In genomic region chr12:118189761-118190181, GRCh38 we compare ENCODE assay signal across 8 cellular contexts. TPM values are rescaled to one million over a fixed set of nuclear protein-coding genes. Genes with fewer than 3 reads are reported as not detected.
A peak's percentile ranks its signal among the peaks of the same experiment; 100 is the strongest.
DNase-seq lines count a peak whose midpoint lies in the region; ATAC-seq and TF ChIP-seq lines count a peak whose summit lies in the region.

No MANE protein-coding gene starts in this region.

- ATAC-seq in SK-N-SH treated with all-trans-retinoic acid at 6 μM for 48 hours, result peak; percentile 76
- ATAC-seq in heart left ventricle, result peak; percentile 65 to 76 (median 72)
- no peak for ATAC-seq in HG03095 (IDR thresholded peaks at IDR 0.05; ENCODE audit: unreplicated experiment)

- no peak for TF ChIP-seq CTCF in heart left ventricle (IDR thresholded peaks at IDR 0.05)

- 23 to 34% (median 28%) methylated on average over 13 of the region's 13 CpGs for WGBS in heart left ventricle, 4 donors

- H3K4me3 ChIP-seq in heart left ventricle, result peak overlapping the region; percentile 2 to 64 (median 44)

- peaks cover 0 to 36% (median 16%) of the 10 kb centered on the region in 12 donors for H3K4me1 ChIP-seq in heart left ventricle

- H3K36me3 ChIP-seq in heart left ventricle, result peaks cover 0 to 17% (median 0%) of the 10 kb centered on the region in 9 donors

- peak overlapping the region; percentile 51 to 79 (median 76) for H3K27ac ChIP-seq in heart left ventricle

- H3K27me3 ChIP-seq in heart left ventricle, result no peaks in the 10 kb centered on the region

- peak; percentile 39 for DNase-seq in ELF-1 (ENCODE audit: low read depth, low spot score)
- peak in 2 of 5 donors; percentile 27 to 50 for DNase-seq in heart left ventricle
- DNase-seq in pons (ENCODE audit: low spot score), result peak; percentile 88
- no peak for DNase-seq in GOT3 (lab: John Stamatoyannopoulos, UW)
- no peak for DNase-seq in stimulated activated naive CD4-positive, alpha-beta T cell treated with Interleukin-2 at 50 U/mL for 16 hours (lab: John Stamatoyannopoulos, UW)
- no peak for DNase-seq in activated CD8-positive, alpha-beta memory T cell treated with anti-CD3 and anti-CD28 coated beads, Interleukin-2, amount 50 U/mL, for 4 hours

- intact Hi-C loops in heart left ventricle (cut with DNase I), result no loop called here

- no peak for TF ChIP-seq POLR2A in heart left ventricle (IDR thresholded peaks at IDR 0.05)

- H3K9me3 ChIP-seq in heart left ventricle, result no peaks in the 10 kb centered on the region

TF ChIP-seq in SK-N-SH treated with all-trans-retinoic acid at 6 μM for 48 hours, 23 proteins besides CTCF, POLR2A, EP300 and RAD21:
- TF ChIP-seq ZNF70 (CRISPR knock-in tag; IDR thresholded peaks at IDR 0.05) (no peak), ZNF8 (CRISPR knock-in tag; IDR thresholded peaks at IDR 0.05) (no peak), POU6F1 (CRISPR knock-in tag; IDR thresholded peaks at IDR 0.05; ENCODE audit: borderline replicate concordance, low read depth) (no peak), ZFP3 (CRISPR knock-in tag; IDR thresholded peaks at IDR 0.05) (no peak), TOX (CRISPR knock-in tag; IDR thresholded peaks at IDR 0.05; ENCODE audit: borderline replicate concordance) (no peak), CSDC2 (CRISPR knock-in tag; IDR thresholded peaks at IDR 0.05) (no peak), OSR1 (CRISPR knock-in tag; IDR thresholded peaks at IDR 0.05) (no peak), TSHZ2 (CRISPR knock-in tag; IDR thresholded peaks at IDR 0.05) (no peak), RARB (CRISPR knock-in tag; IDR thresholded peaks at IDR 0.05) (no peak), PPARA (CRISPR knock-in tag; IDR thresholded peaks at IDR 0.05; ENCODE audit: borderline replicate concordance) (no peak), GLIS3 (CRISPR knock-in tag; IDR thresholded peaks at IDR 0.05) (no peak), CSRNP3 (CRISPR knock-in tag; IDR thresholded peaks at IDR 0.05) (no peak), ZNF565 (CRISPR knock-in tag; conservative IDR thresholded peaks at IDR 0.05; ENCODE audit: low read depth) (no peak), TCF4 (CRISPR knock-in tag; IDR thresholded peaks at IDR 0.05; ENCODE audit: borderline replicate concordance) (no peak), ISL1 (CRISPR knock-in tag; IDR thresholded peaks at IDR 0.05) (no peak), ZFP30 (CRISPR knock-in tag; IDR thresholded peaks at IDR 0.05) (no peak), ESRRG (CRISPR knock-in tag; IDR thresholded peaks at IDR 0.05) (no peak), BACH2 (CRISPR knock-in tag; IDR thresholded peaks at IDR 0.05; ENCODE audit: borderline replicate concordance) (no peak)
- TF ChIP-seq, protein P1, sequence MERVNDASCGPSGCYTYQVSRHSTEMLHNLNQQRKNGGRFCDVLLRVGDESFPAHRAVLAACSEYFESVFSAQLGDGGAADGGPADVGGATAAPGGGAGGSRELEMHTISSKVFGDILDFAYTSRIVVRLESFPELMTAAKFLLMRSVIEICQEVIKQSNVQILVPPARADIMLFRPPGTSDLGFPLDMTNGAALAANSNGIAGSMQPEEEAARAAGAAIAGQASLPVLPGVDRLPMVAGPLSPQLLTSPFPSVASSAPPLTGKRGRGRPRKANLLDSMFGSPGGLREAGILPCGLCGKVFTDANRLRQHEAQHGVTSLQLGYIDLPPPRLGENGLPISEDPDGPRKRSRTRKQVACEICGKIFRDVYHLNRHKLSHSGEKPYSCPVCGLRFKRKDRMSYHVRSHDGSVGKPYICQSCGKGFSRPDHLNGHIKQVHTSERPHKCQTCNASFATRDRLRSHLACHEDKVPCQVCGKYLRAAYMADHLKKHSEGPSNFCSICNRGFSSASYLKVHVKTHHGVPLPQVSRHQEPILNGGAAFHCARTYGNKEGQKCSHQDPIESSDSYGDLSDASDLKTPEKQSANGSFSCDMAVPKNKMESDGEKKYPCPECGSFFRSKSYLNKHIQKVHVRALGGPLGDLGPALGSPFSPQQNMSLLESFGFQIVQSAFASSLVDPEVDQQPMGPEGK (CRISPR knock-in tag; IDR thresholded peaks at IDR 0.05; ENCODE audit: borderline replicate concordance), result no peak
TF ChIP-seq in SK-N-SH treated with all-trans-retinoic acid at 6 μM for 48 hours: peak in this region for 0.

RNA-seq across cellular contexts. Expression of gene PEBP1, which starts 53.8 kb away (rescaled TPM):
- total RNA-seq in heart left ventricle, result 100 to 1,000 TPM; 301 to 751 (median 420) TPM
- polyA plus RNA-seq in heart left ventricle, result 100 to 1,000 TPM; 295 to 554 TPM

Comparison
In these comparisons a context has a peak if more than half of its experiments do, and no peak if none do; other contexts are left out.
1. DNase-seq: peak in ELF-1 (single experiment) and pons (single experiment); none in GOT3 (single experiment), stimulated activated naive CD4-positive, alpha-beta T cell treated with Interleukin-2 at 50 U/mL for 16 hours (single experiment) and activated CD8-positive, alpha-beta memory T cell treated with anti-CD3 and anti-CD28 coated beads, Interleukin-2, amount 50 U/mL, for 4 hours (single experiment).